Comparison of ENCODE assay signal across 20 cellular contexts in the genomic region with DNA sequence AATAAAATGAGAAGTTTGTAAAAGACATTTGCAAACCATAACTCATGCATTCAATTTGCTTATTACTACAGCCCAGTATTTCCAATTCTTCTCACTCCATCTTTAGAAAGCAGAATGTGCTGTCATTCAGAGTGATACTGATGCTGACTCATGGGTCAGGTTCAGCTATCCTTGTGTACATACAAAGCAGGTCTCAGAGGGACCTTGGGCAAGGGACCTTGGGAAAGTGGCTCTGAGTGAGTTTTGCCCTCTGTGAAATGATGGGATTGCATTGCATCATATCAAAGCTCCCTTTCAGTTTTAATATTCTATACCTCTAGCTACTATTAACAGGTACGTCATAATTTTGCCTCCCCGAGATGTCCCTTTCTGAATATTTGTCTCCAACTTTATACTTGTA.
DNase-seq lines count a peak whose midpoint lies in the region; ATAC-seq and TF ChIP-seq lines count a peak whose summit lies in the region.
"Had no signal": no experiment of that assay in that cellular context is flagged by ENCODE, and none has a peak within 500 bp of the region (broad histone marks: within the 10 kb centered on the region; RNA-seq: fewer than 3 reads in every experiment).

No MANE protein-coding gene starts in this region.

- no peaks in the 10 kb centered on the region for H3K27me3 Mint-ChIP-seq in WTC11 (ENCODE audit: low read depth)
- no peaks in the 10 kb centered on the region for H3K27me3 Mint-ChIP-seq in Calu3 (ENCODE audit: unreplicated experiment)

- intact Hi-C loops in Calu3 (cut with micrococcal nuclease; ENCODE audit: unreplicated experiment) (no loop called here), lower lobe of right lung (cut with DNase I) (no loop called here)

- ATAC-seq in WTC11 (no peak), lower lobe of right lung (no peak)
- ATAC-seq: Right ventricle myocardium inferior had no signal

- H3K27me3 ChIP-seq in lower lobe of right lung (ENCODE audit: low read depth) = no peaks in the 10 kb centered on the region

- no peak overlapping the region for H3K27ac Mint-ChIP-seq in WTC11
- H3K27ac Mint-ChIP-seq in Calu3 (ENCODE audit: unreplicated experiment) = no peak overlapping the region
- H3K27ac Mint-ChIP-seq: CD14-positive monocyte, HFFc6 had no signal

- no TSS peak for BruUV-seq in Calu3 (replicated peaks; lab: Mats Ljungman, UMichigan)

- CTCF ChIA-PET in WTC11 (lab: Charles Lee) (no interaction called here), Calu3 (lab: Charles Lee) (no interaction called here)

- no peaks in the 10 kb centered on the region for H3K36me3 ChIP-seq in lower lobe of right lung

- TF ChIP-seq CTCF in AG10803 (conservative IDR thresholded peaks at IDR 0.05; ENCODE audit: low read length) (no peak), WTC11 (IDR thresholded peaks at IDR 0.05) (no peak), Calu3 (IDR thresholded peaks at IDR 0.05; ENCODE audit: unreplicated experiment) (no peak), lower lobe of right lung (IDR thresholded peaks at IDR 0.05) (no peak)

- DNase-seq in AG10803 (ENCODE audit: low read depth) (peak; percentile 25), GM04503 (ENCODE audit: low read depth) (peak; percentile 6), WTC11 (ENCODE audit: low spot score) (no peak), iris pigment epithelial cell (ENCODE audit: low read depth) (peak; percentile 21), Calu3 (no peak), SIG-M5 (lab: John Stamatoyannopoulos, UW) (no peak), inferior parietal cortex (ENCODE audit: extremely low spot score) (no peak), lower lobe of right lung (no peak)
- DNase-seq: Caco-2, DMS79, GF-D8, HFFc6, Kasumi-1, NCI-H1092, NCI-H1694 treated with DMSO at 0.1 percent for 48 hours, NCI-H446, NCI-H774, SK-N-SH had no signal

- no peaks in the 10 kb centered on the region for H3K4me1 ChIP-seq in lower lobe of right lung
- H3K4me1 ChIP-seq: Caco-2 had no signal

- 0 out of 2 replicates have a peak, but pooled peaks cover 2% of the 10 kb centered on the region for H3K36me3 Mint-ChIP-seq in WTC11
- no peaks in the 10 kb centered on the region for H3K36me3 Mint-ChIP-seq in Calu3 (ENCODE audit: insufficient read depth, unreplicated experiment)
- H3K36me3 Mint-ChIP-seq: CD14-positive monocyte had no signal

- H3K4me1 Mint-ChIP-seq in WTC11 (peaks cover 18% of the 10 kb centered on the region), Calu3 (ENCODE audit: low read depth, unreplicated experiment) (no peaks in the 10 kb centered on the region)
- H3K4me1 Mint-ChIP-seq: CD14-positive monocyte had no signal

- H3K9me3 ChIP-seq in lower lobe of right lung = no peaks in the 10 kb centered on the region
- H3K9me3 ChIP-seq: Caco-2, SK-N-SH had no signal

- H3K4me3 ChIP-seq in AG10803 (ENCODE audit: low read length) (no peak overlapping the region), lower lobe of right lung (no peak overlapping the region)

- no peak overlapping the region for H3K27ac ChIP-seq in lower lobe of right lung

- peaks cover 9% of the 10 kb centered on the region for H3K9me3 Mint-ChIP-seq in WTC11
- peaks cover 15% of the 10 kb centered on the region for H3K9me3 Mint-ChIP-seq in Calu3 (ENCODE audit: low read depth, unreplicated experiment)
- H3K9me3 Mint-ChIP-seq: HFFc6 had no signal

- POLR2A ChIA-PET in WTC11 (lab: Charles Lee) = no interaction called here

- no peak overlapping the region for H3K4me3 Mint-ChIP-seq in WTC11
- no peak overlapping the region for H3K4me3 Mint-ChIP-seq in Calu3 (ENCODE audit: low read depth, unreplicated experiment)
- H3K4me3 Mint-ChIP-seq: CD14-positive monocyte, HFFc6 had no signal

TF ChIP-seq in WTC11, 78 proteins besides CTCF, POLR2A, EP300 and RAD21:
- TF ChIP-seq GABPB1 (CRISPR knock-in tag; IDR thresholded peaks at IDR 0.05) (peak; percentile 70), PRRX2 (CRISPR knock-in tag; IDR thresholded peaks at IDR 0.05) (no peak), CBFB (CRISPR knock-in tag; IDR thresholded peaks at IDR 0.05; ENCODE audit: low read depth) (no peak), ZNF512 (CRISPR knock-in tag; IDR thresholded peaks at IDR 0.05; ENCODE audit: borderline replicate concordance) (no peak), HMGA2 (CRISPR knock-in tag; IDR thresholded peaks at IDR 0.05) (no peak), IRF2 (CRISPR knock-in tag; IDR thresholded peaks at IDR 0.05; ENCODE audit: borderline replicate concordance, low read depth) (no peak)
- TF ChIP-seq, protein P1, sequence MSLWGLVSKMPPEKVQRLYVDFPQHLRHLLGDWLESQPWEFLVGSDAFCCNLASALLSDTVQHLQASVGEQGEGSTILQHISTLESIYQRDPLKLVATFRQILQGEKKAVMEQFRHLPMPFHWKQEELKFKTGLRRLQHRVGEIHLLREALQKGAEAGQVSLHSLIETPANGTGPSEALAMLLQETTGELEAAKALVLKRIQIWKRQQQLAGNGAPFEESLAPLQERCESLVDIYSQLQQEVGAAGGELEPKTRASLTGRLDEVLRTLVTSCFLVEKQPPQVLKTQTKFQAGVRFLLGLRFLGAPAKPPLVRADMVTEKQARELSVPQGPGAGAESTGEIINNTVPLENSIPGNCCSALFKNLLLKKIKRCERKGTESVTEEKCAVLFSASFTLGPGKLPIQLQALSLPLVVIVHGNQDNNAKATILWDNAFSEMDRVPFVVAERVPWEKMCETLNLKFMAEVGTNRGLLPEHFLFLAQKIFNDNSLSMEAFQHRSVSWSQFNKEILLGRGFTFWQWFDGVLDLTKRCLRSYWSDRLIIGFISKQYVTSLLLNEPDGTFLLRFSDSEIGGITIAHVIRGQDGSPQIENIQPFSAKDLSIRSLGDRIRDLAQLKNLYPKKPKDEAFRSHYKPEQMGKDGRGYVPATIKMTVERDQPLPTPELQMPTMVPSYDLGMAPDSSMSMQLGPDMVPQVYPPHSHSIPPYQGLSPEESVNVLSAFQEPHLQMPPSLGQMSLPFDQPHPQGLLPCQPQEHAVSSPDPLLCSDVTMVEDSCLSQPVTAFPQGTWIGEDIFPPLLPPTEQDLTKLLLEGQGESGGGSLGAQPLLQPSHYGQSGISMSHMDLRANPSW (CRISPR knock-in tag; conservative IDR thresholded peaks at IDR 0.05; ENCODE audit: low read depth) = no peak

Comparison
In these comparisons a context has a peak if more than half of its experiments do, and no peak if none do; other contexts are left out.
1. DNase-seq: peak in AG10803 (single experiment), GM04503 (single experiment) and iris pigment epithelial cell (single experiment); none in WTC11 (single experiment), Calu3 (single experiment), SIG-M5 (single experiment), inferior parietal cortex (single experiment) and lower lobe of right lung (single experiment).